9 cellular contexts compared by ENCODE assay signal in the genomic region with DNA sequence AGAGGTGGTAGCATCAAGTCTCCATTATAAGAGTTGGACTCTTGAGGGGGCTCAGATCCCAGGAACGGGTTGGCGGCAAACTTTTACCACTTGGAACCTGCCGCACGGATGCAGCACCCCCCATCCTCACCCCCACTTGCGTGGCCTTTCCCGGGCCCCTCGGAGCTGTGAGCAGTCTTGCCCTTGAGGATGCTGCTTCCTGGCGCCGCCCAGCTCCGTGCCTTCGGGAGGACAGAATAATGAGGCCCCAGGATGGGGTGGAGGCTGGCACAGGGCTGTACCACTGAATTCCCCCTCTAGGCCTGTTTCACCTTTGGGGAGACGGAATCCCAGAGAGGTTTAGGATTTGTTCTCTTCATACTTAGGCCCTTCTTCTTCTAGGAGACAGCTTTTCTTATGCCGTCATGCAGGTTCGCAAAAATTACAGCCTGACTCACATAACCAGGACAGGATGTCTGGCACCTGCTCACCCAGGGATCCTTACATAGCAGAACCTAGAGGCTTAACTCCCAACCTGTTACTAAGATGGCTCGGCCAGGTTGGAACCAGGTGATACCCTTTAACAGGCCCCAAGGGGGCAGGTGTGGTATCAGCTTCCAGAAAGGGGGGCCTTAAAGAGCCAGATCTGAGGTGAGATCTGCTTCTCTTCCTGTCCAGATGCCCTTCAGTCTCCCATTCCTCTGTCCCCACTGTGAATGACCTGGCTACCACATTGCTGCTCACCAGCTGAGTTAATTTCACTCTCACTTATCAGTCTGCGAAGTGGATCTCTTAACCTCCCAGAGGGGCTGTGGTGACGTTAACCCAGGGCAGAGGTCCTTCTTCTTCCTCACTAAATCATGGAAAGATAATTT. TPM values are rescaled to one million over a fixed set of nuclear protein-coding genes. Genes with fewer than 3 reads are reported as not detected.
DNase-seq lines count a peak whose midpoint lies in the region; ATAC-seq and TF ChIP-seq lines count a peak whose summit lies in the region.
"Had no signal": no experiment of that assay in that cellular context is flagged by ENCODE, and none has a peak within 500 bp of the region (broad histone marks: within the 10 kb centered on the region; RNA-seq: fewer than 3 reads in every experiment).

No MANE protein-coding gene starts in this region.

- TF ChIP-seq CTCF in LNCaP clone FGC (IDR thresholded peaks at IDR 0.05; ENCODE audit: control insufficient read depth, extremely low read depth, insufficient read depth) (no peak), chondrocyte (IDR thresholded peaks at IDR 0.05) (peak; percentile 11)

- POLR2A ChIA-PET in CD4-positive, alpha-beta memory T cell (lab: Charles Lee; ENCODE audit: partially characterized antibody), result no interaction called here
- POLR2A ChIA-PET in naive thymus-derived CD8-positive, alpha-beta T cell (lab: Charles Lee), result interaction anchor here (0.5 kb wide), 1 partner anchor 667 kb away, joined by 3 read pairs; no protein-coding TSS in a partner anchor

- no peak for DNase-seq in CD4-positive, alpha-beta memory T cell
- no peak for DNase-seq in LNCaP clone FGC (ENCODE audit: low read depth)
- DNase-seq in chondrocyte (ENCODE audit: low spot score), result no peak
- no peak for DNase-seq in naive thymus-derived CD8-positive, alpha-beta T cell
- no peak for DNase-seq in NOMO-1 treated with DMSO at 0.1 percent for 48 hours (lab: John Stamatoyannopoulos, UW; ENCODE audit: unreplicated experiment)
- DNase-seq in activated gamma-delta T cell treated with Interleukin-2 at 50 U/mL for 16 hours, result no peak

- no peaks in the 10 kb centered on the region for H3K9me3 ChIP-seq in CD4-positive, alpha-beta memory T cell (ENCODE audit: control insufficient read depth in 1 of 2, low read length in 2 of 2)

- H3K4me1 ChIP-seq in CD4-positive, alpha-beta memory T cell (ENCODE audit: insufficient read depth, low read length), result peaks cover 13% of the 10 kb centered on the region

- H3K27ac ChIP-seq in CD4-positive, alpha-beta memory T cell (ENCODE audit: low read depth, low read length), result no peak overlapping the region

- H3K27me3 ChIP-seq in CD4-positive, alpha-beta memory T cell (ENCODE audit: insufficient read depth, low read length), result peaks cover 14% of the 10 kb centered on the region

- H3K4me3 ChIP-seq in CD4-positive, alpha-beta memory T cell (ENCODE audit: low read length in 2 of 2), result peak overlapping the region in 1 of 2 donors; percentile 19
- peak overlapping the region; percentile 59 for H3K4me3 ChIP-seq in LNCaP clone FGC (ENCODE audit: low read depth, low read length)

- H3K36me3 ChIP-seq in CD4-positive, alpha-beta memory T cell (ENCODE audit: insufficient read depth, low read length), result no peaks in the 10 kb centered on the region

- peaks cover 25 to 27% of the 10 kb centered on the region in 2 donors for H3K27me3 Mint-ChIP-seq in CD4-positive, alpha-beta memory T cell
- H3K27me3 Mint-ChIP-seq in chondrocyte (ENCODE audit: low read depth), result no peaks in the 10 kb centered on the region
- H3K27me3 Mint-ChIP-seq in naive thymus-derived CD8-positive, alpha-beta T cell, result peaks cover 30 to 63% (median 41%) of the 10 kb centered on the region in 5 donors

- H3K4me1 Mint-ChIP-seq in CD4-positive, alpha-beta memory T cell, result peaks cover 6 to 25% (median 10%) of the 10 kb centered on the region in 4 donors
- peaks cover 69% of the 10 kb centered on the region for H3K4me1 Mint-ChIP-seq in chondrocyte (ENCODE audit: low read depth)
- peaks cover 9 to 26% (median 16%) of the 10 kb centered on the region in 4 donors for H3K4me1 Mint-ChIP-seq in naive thymus-derived CD8-positive, alpha-beta T cell

- CTCF ChIA-PET in CD4-positive, alpha-beta memory T cell (lab: Charles Lee; ENCODE audit: partially characterized antibody), result interaction anchor here (2.5 kb wide), 1 partner anchor 51 kb away, joined by 18 read pairs; no protein-coding TSS in a partner anchor

- no peaks in the 10 kb centered on the region for H3K9me3 Mint-ChIP-seq in CD4-positive, alpha-beta memory T cell
- H3K9me3 Mint-ChIP-seq in chondrocyte (ENCODE audit: low read depth), result no peaks in the 10 kb centered on the region
- H3K9me3 Mint-ChIP-seq in naive thymus-derived CD8-positive, alpha-beta T cell, result peaks cover 0 to 3% (median 0%) of the 10 kb centered on the region in 9 donors

- H3K36me3 Mint-ChIP-seq in CD4-positive, alpha-beta memory T cell, result no peaks in the 10 kb centered on the region
- H3K36me3 Mint-ChIP-seq in chondrocyte (ENCODE audit: low read depth), result peaks cover 2% of the 10 kb centered on the region
- H3K36me3 Mint-ChIP-seq in naive thymus-derived CD8-positive, alpha-beta T cell, result no peaks in the 10 kb centered on the region

- intact Hi-C loops in CD4-positive, alpha-beta memory T cell (cut with micrococcal nuclease), result no loop called here

- H3K27ac Mint-ChIP-seq in CD4-positive, alpha-beta memory T cell, result peak overlapping the region in 1 of 7 donors; percentile 52
- peak overlapping the region; percentile 77 for H3K27ac Mint-ChIP-seq in chondrocyte (ENCODE audit: unreplicated experiment)
- no peak overlapping the region for H3K27ac Mint-ChIP-seq in naive thymus-derived CD8-positive, alpha-beta T cell

- no peak for ATAC-seq in naive thymus-derived CD8-positive, alpha-beta T cell
- ATAC-seq in HG02884 (IDR thresholded peaks at IDR 0.05; ENCODE audit: unreplicated experiment), result no peak
- ATAC-seq in GM21717 (IDR thresholded peaks at IDR 0.05; ENCODE audit: unreplicated experiment), result no peak

- peak overlapping the region; percentile 59 to 90 (median 79) for H3K4me3 Mint-ChIP-seq in CD4-positive, alpha-beta memory T cell
- peak overlapping the region; percentile 83 for H3K4me3 Mint-ChIP-seq in chondrocyte (ENCODE audit: unreplicated experiment)
- peak overlapping the region; percentile 64 to 91 (median 82) for H3K4me3 Mint-ChIP-seq in naive thymus-derived CD8-positive, alpha-beta T cell

RNA-seq across cellular contexts. Expression of a gene that starts 1.5 kb away (rescaled TPM):
- not detected for total RNA-seq in CD4-positive, alpha-beta memory T cell
- not detected for polyA plus RNA-seq in CD4-positive, alpha-beta memory T cell
- total RNA-seq in chondrocyte, result 56.5 to 76.5 TPM (median 72.1 TPM) in 3 replicates
- not detected for total RNA-seq in naive thymus-derived CD8-positive, alpha-beta T cell
- polyA plus RNA-seq in naive thymus-derived CD8-positive, alpha-beta T cell, result not detected

RNA-seq across cellular contexts. Expression of a gene that starts 17.7 kb away (rescaled TPM):
- not detected for total RNA-seq in CD4-positive, alpha-beta memory T cell
- not detected for polyA plus RNA-seq in CD4-positive, alpha-beta memory T cell
- total RNA-seq in chondrocyte, result 15.2 to 39.1 TPM (median 38.1 TPM) in 3 replicates
- not detected for total RNA-seq in naive thymus-derived CD8-positive, alpha-beta T cell
- not detected for polyA plus RNA-seq in naive thymus-derived CD8-positive, alpha-beta T cell

RNA-seq across cellular contexts. Expression of a gene that starts 34.7 kb away (rescaled TPM):
- 1 to 10 TPM; 2.2 to 2.6 TPM for total RNA-seq in CD4-positive, alpha-beta memory T cell
- polyA plus RNA-seq in CD4-positive, alpha-beta memory T cell, result 1 to 10 TPM; 4.4 to 4.6 TPM
- total RNA-seq in chondrocyte, result not detected in 3 replicates
- 1 to 10 TPM; 2.8 to 3.5 TPM for total RNA-seq in naive thymus-derived CD8-positive, alpha-beta T cell
- polyA plus RNA-seq in naive thymus-derived CD8-positive, alpha-beta T cell, result 1 to 10 TPM; 2.8 to 7.7 (median 6.9) TPM
- total RNA-seq: temporal lobe had no signal

Comparison
In these comparisons a context has a peak if more than half of its experiments do, and no peak if none do; other contexts are left out.
1. RNA of a gene that starts 1.5 kb away (total RNA-seq): 56.5 to 76.5 TPM in chondrocyte; not detected in naive thymus-derived CD8-positive, alpha-beta T cell and not detected in CD4-positive, alpha-beta memory T cell; every median in the first group is over 10 times any median in the second.
2. RNA of a gene that starts 17.7 kb away (total RNA-seq): 15.2 to 39.1 TPM in chondrocyte; not detected in CD4-positive, alpha-beta memory T cell and not detected in naive thymus-derived CD8-positive, alpha-beta T cell; every median in the first group is over 10 times any median in the second.
3. Peak in every context shown above with its lines, with median percentiles within 50 percentile points of each other: H3K4me3 Mint-ChIP-seq.